1 cellular context compared by ENCODE assay signal in the genomic region with DNA sequence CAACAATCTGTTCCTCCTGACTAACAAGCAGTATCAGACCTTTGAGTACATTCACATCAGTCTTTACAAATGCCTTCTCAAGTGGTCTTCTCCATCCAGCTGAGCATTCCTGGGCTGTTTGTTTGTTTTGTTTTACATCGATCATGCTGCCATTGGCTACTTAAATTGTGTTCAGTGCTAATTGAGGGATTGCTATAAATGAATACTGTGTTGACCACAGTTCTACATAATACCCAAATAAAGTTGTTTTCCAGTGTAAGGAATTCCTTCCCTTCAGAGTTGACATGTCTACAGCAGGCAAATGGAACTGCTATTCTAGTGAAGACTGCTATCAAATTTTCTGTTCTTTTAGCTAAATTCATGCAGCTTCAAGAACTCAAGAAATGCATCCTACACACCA.
TF ChIP-seq lines count a peak whose summit lies in the region.

No MANE protein-coding gene starts in this region.

TF ChIP-seq in GM23338, 12 proteins besides CTCF, POLR2A, EP300 and RAD21 (continued from another document):
- TF ChIP-seq, protein P1, sequence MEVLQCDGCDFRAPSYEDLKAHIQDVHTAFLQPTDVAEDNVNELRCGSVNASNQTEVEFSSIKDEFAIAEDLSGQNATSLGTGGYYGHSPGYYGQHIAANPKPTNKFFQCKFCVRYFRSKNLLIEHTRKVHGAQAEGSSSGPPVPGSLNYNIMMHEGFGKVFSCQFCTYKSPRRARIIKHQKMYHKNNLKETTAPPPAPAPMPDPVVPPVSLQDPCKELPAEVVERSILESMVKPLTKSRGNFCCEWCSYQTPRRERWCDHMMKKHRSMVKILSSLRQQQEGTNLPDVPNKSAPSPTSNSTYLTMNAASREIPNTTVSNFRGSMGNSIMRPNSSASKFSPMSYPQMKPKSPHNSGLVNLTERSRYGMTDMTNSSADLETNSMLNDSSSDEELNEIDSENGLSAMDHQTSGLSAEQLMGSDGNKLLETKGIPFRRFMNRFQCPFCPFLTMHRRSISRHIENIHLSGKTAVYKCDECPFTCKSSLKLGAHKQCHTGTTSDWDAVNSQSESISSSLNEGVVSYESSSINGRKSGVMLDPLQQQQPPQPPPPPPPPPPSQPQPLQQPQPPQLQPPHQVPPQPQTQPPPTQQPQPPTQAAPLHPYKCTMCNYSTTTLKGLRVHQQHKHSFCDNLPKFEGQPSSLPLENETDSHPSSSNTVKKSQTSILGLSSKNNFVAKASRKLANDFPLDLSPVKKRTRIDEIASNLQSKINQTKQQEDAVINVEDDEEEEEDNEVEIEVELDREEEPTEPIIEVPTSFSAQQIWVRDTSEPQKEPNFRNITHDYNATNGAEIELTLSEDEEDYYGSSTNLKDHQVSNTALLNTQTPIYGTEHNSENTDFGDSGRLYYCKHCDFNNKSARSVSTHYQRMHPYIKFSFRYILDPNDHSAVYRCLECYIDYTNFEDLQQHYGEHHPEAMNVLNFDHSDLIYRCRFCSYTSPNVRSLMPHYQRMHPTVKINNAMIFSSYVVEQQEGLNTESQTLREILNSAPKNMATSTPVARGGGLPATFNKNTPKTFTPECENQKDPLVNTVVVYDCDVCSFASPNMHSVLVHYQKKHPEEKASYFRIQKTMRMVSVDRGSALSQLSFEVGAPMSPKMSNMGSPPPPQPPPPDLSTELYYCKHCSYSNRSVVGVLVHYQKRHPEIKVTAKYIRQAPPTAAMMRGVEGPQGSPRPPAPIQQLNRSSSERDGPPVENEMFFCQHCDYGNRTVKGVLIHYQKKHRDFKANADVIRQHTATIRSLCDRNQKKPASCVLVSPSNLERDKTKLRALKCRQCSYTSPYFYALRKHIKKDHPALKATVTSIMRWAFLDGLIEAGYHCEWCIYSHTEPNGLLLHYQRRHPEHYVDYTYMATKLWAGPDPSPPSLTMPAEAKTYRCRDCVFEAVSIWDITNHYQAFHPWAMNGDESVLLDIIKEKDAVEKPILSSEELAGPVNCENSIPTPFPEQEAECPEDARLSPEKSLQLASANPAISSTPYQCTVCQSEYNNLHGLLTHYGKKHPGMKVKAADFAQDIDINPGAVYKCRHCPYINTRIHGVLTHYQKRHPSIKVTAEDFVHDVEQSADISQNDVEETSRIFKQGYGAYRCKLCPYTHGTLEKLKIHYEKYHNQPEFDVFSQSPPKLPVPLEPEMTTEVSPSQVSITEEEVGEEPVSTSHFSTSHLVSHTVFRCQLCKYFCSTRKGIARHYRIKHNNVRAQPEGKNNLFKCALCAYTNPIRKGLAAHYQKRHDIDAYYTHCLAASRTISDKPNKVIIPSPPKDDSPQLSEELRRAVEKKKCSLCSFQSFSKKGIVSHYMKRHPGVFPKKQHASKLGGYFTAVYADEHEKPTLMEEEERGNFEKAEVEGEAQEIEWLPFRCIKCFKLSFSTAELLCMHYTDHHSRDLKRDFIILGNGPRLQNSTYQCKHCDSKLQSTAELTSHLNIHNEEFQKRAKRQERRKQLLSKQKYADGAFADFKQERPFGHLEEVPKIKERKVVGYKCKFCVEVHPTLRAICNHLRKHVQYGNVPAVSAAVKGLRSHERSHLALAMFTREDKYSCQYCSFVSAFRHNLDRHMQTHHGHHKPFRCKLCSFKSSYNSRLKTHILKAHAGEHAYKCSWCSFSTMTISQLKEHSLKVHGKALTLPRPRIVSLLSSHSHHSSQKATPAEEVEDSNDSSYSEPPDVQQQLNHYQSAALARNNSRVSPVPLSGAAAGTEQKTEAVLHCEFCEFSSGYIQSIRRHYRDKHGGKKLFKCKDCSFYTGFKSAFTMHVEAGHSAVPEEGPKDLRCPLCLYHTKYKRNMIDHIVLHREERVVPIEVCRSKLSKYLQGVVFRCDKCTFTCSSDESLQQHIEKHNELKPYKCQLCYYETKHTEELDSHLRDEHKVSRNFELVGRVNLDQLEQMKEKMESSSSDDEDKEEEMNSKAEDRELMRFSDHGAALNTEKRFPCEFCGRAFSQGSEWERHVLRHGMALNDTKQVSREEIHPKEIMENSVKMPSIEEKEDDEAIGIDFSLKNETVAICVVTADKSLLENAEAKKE (CRISPR knock-in tag; IDR thresholded peaks at IDR 0.05) = no peak
- TF ChIP-seq, protein P2, sequence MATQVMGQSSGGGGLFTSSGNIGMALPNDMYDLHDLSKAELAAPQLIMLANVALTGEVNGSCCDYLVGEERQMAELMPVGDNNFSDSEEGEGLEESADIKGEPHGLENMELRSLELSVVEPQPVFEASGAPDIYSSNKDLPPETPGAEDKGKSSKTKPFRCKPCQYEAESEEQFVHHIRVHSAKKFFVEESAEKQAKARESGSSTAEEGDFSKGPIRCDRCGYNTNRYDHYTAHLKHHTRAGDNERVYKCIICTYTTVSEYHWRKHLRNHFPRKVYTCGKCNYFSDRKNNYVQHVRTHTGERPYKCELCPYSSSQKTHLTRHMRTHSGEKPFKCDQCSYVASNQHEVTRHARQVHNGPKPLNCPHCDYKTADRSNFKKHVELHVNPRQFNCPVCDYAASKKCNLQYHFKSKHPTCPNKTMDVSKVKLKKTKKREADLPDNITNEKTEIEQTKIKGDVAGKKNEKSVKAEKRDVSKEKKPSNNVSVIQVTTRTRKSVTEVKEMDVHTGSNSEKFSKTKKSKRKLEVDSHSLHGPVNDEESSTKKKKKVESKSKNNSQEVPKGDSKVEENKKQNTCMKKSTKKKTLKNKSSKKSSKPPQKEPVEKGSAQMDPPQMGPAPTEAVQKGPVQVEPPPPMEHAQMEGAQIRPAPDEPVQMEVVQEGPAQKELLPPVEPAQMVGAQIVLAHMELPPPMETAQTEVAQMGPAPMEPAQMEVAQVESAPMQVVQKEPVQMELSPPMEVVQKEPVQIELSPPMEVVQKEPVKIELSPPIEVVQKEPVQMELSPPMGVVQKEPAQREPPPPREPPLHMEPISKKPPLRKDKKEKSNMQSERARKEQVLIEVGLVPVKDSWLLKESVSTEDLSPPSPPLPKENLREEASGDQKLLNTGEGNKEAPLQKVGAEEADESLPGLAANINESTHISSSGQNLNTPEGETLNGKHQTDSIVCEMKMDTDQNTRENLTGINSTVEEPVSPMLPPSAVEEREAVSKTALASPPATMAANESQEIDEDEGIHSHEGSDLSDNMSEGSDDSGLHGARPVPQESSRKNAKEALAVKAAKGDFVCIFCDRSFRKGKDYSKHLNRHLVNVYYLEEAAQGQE (IDR thresholded peaks at IDR 0.05; ENCODE audit: unreplicated experiment) = no peak
- TF ChIP-seq ZNF114 (CRISPR knock-in tag; IDR thresholded peaks at IDR 0.05) = no peak
